In the genomic region with DNA sequence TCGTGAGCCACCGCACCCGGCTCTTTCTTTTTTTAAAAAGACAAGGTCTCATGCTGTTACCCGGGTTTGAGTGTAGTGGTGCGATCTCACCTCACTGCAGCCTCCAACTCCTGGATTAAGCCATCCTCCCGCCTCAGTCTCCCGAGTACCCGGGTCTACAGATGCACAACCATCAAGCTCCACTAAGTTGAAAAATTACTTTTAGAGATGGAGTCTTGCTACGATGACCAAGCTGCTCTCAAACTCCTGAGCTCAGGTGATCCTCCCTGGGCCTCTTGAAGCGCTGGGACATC, we compare ENCODE assay signal across 1 cellular context.
TF ChIP-seq lines count a peak whose summit lies in the region.

No MANE protein-coding gene starts in this region.

TF ChIP-seq in IMR-90, 13 proteins besides CTCF, POLR2A, EP300 and RAD21:
- TF ChIP-seq MAZ (IDR thresholded peaks at IDR 0.05; ENCODE audit: borderline replicate concordance, low read depth, low read length) = no peak
- TF ChIP-seq SMC3 (IDR thresholded peaks at IDR 0.05; ENCODE audit: low read depth, low read length) = no peak
- no peak for TF ChIP-seq RCOR1 (IDR thresholded peaks at IDR 0.05; ENCODE audit: insufficient replicate concordance, low read length)
- TF ChIP-seq RFX5 (IDR thresholded peaks at IDR 0.05; ENCODE audit: low read depth, low read length) = no peak
